In the genomic region with DNA sequence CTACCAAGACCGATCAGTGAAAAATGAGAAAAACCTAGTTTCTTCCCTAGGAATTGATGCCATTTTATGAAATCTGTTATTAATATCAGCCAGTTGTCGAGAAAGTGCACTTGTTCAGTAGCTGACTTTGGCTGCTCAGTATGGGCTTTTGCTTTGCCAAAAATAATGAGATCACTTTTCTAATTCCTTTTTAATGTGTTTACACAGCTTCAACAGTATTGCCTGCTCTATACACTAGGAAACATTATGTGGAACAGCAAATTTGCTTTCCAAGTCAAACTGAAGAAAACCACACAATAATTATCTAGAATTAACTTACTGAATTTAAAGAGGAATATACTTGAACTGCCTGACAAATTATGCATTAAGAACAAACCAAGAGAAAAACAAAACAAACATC, we compare ENCODE assay signal across 1 cellular context.
TF ChIP-seq lines count a peak whose summit lies in the region.

No MANE protein-coding gene starts in this region.

TF ChIP-seq in HEK293, 187 proteins besides CTCF, POLR2A, EP300 and RAD21 (continued from another document):
- TF ChIP-seq ZNF112 (tag by site-specific recombination; IDR thresholded peaks at IDR 0.05) (no peak), ZNF600 (tag by site-specific recombination; IDR thresholded peaks at IDR 0.05) (no peak), SP7 (tag by site-specific recombination; IDR thresholded peaks at IDR 0.05) (peak; percentile 78), SP2 (tag by site-specific recombination; IDR thresholded peaks at IDR 0.05) (no peak), WT1 (tag by site-specific recombination; IDR thresholded peaks at IDR 0.05) (no peak), ZNF174 (tag by site-specific recombination; IDR thresholded peaks at IDR 0.05) (no peak), ZBTB17 (tag by site-specific recombination; IDR thresholded peaks at IDR 0.05) (0 out of 2 replicates have a peak, but pooled peaks have one; percentile 25), HOXC10 (CRISPR knock-in tag; IDR thresholded peaks at IDR 0.05) (no peak), PRDM1 (tag by site-specific recombination; IDR thresholded peaks at IDR 0.05) (no peak), ZNF571 (tag by site-specific recombination; IDR thresholded peaks at IDR 0.05) (no peak), ZNF248 (tag by site-specific recombination; IDR thresholded peaks at IDR 0.05) (no peak), ZNF214 (tag by site-specific recombination; IDR thresholded peaks at IDR 0.05; ENCODE audit: borderline replicate concordance) (no peak), ZNF707 (tag by site-specific recombination; IDR thresholded peaks at IDR 0.05) (no peak), KLF9 (tag by site-specific recombination; IDR thresholded peaks at IDR 0.05; ENCODE audit: low read depth) (no peak), FEZF1 (tag by site-specific recombination; IDR thresholded peaks at IDR 0.05) (peak; percentile 47; the same call in 1 of the 2 replicates), ZNF48 (tag by site-specific recombination; IDR thresholded peaks at IDR 0.05) (no peak), ZNF76 (tag by site-specific recombination; IDR thresholded peaks at IDR 0.05; ENCODE audit: borderline replicate concordance, low read depth) (no peak), ZNF654 (tag by site-specific recombination; IDR thresholded peaks at IDR 0.05; ENCODE audit: low read depth) (no peak), ZNF843 (tag by site-specific recombination; IDR thresholded peaks at IDR 0.05) (peak; percentile 54; the same call in 1 of the 2 replicates), ZBTB1 (tag by site-specific recombination; IDR thresholded peaks at IDR 0.05) (no peak), KLF8 (tag by site-specific recombination; IDR thresholded peaks at IDR 0.05) (no peak), ZNF335 (tag by site-specific recombination; conservative IDR thresholded peaks at IDR 0.05) (no peak), ZNF433 (tag by site-specific recombination; IDR thresholded peaks at IDR 0.05; ENCODE audit: low read depth) (no peak), ZNF837 (tag by site-specific recombination; IDR thresholded peaks at IDR 0.05) (no peak), ZNF266 (tag by site-specific recombination; IDR thresholded peaks at IDR 0.05; ENCODE audit: low read depth) (no peak), ZSCAN30 (tag by site-specific recombination; IDR thresholded peaks at IDR 0.05) (no peak), ZNF221 (tag by site-specific recombination; IDR thresholded peaks at IDR 0.05; ENCODE audit: borderline replicate concordance) (no peak), ZNF202 (tag by site-specific recombination; IDR thresholded peaks at IDR 0.05; ENCODE audit: borderline replicate concordance) (no peak), TRIM28 (IDR thresholded peaks at IDR 0.05; ENCODE audit: borderline replicate concordance, low read length) (no peak), MYNN (tag by site-specific recombination; IDR thresholded peaks at IDR 0.05; ENCODE audit: borderline replicate concordance) (no peak), ZBTB7A (tag by site-specific recombination; IDR thresholded peaks at IDR 0.05; ENCODE audit: low read depth) (no peak), ZNF24 (tag by site-specific recombination; IDR thresholded peaks at IDR 0.05) (0 out of 2 replicates have a peak, but pooled peaks have one; percentile 26), HOXD13 (CRISPR knock-in tag; IDR thresholded peaks at IDR 0.05; ENCODE audit: borderline replicate concordance) (no peak)
- TF ChIP-seq, protein P1, sequence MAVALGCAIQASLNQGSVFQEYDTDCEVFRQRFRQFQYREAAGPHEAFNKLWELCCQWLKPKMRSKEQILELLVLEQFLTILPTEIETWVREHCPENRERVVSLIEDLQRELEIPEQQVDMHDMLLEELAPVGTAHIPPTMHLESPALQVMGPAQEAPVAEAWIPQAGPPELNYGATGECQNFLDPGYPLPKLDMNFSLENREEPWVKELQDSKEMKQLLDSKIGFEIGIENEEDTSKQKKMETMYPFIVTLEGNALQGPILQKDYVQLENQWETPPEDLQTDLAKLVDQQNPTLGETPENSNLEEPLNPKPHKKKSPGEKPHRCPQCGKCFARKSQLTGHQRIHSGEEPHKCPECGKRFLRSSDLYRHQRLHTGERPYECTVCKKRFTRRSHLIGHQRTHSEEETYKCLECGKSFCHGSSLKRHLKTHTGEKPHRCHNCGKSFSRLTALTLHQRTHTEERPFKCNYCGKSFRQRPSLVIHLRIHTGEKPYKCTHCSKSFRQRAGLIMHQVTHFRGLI (tag by site-specific recombination; IDR thresholded peaks at IDR 0.05), result no peak
- TF ChIP-seq, protein P2, sequence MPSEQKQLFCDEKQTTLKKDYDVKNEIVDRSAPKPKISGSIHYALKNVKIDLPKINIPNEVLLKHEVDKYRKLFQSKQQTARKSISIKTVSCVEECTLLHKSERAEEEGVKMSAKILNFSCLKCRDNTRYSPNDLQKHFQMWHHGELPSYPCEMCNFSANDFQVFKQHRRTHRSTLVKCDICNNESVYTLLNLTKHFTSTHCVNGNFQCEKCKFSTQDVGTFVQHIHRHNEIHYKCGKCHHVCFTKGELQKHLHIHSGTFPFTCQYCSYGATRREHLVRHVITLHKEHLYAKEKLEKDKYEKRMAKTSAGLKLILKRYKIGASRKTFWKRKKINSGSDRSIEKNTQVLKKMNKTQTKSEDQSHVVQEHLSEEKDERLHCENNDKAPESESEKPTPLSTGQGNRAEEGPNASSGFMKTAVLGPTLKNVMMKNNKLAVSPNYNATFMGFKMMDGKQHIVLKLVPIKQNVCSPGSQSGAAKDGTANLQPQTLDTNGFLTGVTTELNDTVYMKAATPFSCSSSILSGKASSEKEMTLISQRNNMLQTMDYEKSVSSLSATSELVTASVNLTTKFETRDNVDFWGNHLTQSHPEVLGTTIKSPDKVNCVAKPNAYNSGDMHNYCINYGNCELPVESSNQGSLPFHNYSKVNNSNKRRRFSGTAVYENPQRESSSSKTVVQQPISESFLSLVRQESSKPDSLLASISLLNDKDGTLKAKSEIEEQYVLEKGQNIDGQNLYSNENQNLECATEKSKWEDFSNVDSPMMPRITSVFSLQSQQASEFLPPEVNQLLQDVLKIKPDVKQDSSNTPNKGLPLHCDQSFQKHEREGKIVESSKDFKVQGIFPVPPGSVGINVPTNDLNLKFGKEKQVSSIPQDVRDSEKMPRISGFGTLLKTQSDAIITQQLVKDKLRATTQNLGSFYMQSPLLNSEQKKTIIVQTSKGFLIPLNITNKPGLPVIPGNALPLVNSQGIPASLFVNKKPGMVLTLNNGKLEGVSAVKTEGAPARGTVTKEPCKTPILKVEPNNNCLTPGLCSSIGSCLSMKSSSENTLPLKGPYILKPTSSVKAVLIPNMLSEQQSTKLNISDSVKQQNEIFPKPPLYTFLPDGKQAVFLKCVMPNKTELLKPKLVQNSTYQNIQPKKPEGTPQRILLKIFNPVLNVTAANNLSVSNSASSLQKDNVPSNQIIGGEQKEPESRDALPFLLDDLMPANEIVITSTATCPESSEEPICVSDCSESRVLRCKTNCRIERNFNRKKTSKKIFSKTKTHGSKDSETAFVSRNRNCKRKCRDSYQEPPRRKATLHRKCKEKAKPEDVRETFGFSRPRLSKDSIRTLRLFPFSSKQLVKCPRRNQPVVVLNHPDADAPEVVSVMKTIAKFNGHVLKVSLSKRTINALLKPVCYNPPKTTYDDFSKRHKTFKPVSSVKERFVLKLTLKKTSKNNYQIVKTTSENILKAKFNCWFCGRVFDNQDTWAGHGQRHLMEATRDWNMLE (tag by site-specific recombination; conservative IDR thresholded peaks at IDR 0.05; ENCODE audit: low read depth), result no peak
- TF ChIP-seq, protein P3, sequence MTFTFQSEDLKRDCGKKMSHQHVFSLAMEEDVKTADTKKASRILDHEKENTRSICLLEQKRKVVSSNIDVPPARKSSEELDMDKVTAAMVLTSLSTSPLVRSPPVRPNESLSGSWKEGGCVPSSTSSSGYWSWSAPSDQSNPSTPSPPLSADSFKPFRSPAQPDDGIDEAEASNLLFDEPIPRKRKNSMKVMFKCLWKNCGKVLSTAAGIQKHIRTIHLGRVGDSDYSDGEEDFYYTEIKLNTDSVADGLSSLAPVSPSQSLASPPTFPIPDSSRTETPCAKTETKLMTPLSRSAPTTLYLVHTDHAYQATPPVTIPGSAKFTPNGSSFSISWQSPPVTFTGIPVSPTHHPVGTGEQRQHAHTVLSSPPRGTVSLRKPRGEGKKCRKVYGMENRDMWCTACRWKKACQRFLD (tag by site-specific recombination; IDR thresholded peaks at IDR 0.05), result no peak
- TF ChIP-seq, protein P4, sequence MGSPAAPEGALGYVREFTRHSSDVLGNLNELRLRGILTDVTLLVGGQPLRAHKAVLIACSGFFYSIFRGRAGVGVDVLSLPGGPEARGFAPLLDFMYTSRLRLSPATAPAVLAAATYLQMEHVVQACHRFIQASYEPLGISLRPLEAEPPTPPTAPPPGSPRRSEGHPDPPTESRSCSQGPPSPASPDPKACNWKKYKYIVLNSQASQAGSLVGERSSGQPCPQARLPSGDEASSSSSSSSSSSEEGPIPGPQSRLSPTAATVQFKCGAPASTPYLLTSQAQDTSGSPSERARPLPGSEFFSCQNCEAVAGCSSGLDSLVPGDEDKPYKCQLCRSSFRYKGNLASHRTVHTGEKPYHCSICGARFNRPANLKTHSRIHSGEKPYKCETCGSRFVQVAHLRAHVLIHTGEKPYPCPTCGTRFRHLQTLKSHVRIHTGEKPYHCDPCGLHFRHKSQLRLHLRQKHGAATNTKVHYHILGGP (tag by site-specific recombination; IDR thresholded peaks at IDR 0.05), result no peak
- TF ChIP-seq, protein P5, sequence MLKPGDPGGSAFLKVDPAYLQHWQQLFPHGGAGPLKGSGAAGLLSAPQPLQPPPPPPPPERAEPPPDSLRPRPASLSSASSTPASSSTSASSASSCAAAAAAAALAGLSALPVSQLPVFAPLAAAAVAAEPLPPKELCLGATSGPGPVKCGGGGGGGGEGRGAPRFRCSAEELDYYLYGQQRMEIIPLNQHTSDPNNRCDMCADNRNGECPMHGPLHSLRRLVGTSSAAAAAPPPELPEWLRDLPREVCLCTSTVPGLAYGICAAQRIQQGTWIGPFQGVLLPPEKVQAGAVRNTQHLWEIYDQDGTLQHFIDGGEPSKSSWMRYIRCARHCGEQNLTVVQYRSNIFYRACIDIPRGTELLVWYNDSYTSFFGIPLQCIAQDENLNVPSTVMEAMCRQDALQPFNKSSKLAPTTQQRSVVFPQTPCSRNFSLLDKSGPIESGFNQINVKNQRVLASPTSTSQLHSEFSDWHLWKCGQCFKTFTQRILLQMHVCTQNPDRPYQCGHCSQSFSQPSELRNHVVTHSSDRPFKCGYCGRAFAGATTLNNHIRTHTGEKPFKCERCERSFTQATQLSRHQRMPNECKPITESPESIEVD (tag by site-specific recombination; IDR thresholded peaks at IDR 0.05), result peak; percentile 76
- TF ChIP-seq, protein P6, sequence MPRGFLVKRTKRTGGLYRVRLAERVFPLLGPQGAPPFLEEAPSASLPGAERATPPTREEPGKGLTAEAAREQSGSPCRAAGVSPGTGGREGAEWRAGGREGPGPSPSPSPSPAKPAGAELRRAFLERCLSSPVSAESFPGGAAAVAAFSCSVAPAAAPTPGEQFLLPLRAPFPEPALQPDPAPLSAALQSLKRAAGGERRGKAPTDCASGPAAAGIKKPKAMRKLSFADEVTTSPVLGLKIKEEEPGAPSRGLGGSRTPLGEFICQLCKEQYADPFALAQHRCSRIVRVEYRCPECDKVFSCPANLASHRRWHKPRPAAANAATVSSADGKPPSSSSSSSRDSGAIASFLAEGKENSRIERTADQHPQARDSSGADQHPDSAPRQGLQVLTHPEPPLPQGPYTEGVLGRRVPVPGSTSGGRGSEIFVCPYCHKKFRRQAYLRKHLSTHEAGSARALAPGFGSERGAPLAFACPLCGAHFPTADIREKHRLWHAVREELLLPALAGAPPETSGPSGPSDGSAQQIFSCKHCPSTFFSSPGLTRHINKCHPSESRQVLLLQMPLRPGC (tag by site-specific recombination; IDR thresholded peaks at IDR 0.05), result no peak
- TF ChIP-seq, protein P7, sequence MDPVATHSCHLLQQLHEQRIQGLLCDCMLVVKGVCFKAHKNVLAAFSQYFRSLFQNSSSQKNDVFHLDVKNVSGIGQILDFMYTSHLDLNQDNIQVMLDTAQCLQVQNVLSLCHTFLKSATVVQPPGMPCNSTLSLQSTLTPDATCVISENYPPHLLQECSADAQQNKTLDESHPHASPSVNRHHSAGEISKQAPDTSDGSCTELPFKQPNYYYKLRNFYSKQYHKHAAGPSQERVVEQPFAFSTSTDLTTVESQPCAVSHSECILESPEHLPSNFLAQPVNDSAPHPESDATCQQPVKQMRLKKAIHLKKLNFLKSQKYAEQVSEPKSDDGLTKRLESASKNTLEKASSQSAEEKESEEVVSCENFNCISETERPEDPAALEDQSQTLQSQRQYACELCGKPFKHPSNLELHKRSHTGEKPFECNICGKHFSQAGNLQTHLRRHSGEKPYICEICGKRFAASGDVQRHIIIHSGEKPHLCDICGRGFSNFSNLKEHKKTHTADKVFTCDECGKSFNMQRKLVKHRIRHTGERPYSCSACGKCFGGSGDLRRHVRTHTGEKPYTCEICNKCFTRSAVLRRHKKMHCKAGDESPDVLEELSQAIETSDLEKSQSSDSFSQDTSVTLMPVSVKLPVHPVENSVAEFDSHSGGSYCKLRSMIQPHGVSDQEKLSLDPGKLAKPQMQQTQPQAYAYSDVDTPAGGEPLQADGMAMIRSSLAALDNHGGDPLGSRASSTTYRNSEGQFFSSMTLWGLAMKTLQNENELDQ (tag by site-specific recombination; IDR thresholded peaks at IDR 0.05; ENCODE audit: low read depth), result no peak
- TF ChIP-seq, protein P8, sequence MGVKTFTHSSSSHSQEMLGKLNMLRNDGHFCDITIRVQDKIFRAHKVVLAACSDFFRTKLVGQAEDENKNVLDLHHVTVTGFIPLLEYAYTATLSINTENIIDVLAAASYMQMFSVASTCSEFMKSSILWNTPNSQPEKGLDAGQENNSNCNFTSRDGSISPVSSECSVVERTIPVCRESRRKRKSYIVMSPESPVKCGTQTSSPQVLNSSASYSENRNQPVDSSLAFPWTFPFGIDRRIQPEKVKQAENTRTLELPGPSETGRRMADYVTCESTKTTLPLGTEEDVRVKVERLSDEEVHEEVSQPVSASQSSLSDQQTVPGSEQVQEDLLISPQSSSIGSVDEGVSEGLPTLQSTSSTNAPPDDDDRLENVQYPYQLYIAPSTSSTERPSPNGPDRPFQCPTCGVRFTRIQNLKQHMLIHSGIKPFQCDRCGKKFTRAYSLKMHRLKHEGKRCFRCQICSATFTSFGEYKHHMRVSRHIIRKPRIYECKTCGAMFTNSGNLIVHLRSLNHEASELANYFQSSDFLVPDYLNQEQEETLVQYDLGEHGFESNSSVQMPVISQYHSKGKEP (tag by site-specific recombination; IDR thresholded peaks at IDR 0.05), result 0 out of 2 replicates have a peak, but pooled peaks have one; percentile 7
TF ChIP-seq in HEK293: peak in this region for 11.
